ENCODE assay signal across 9 cellular contexts in genomic region chr17:35086931-35087573, GRCh38. TPM values are rescaled to one million over a fixed set of nuclear protein-coding genes. Genes with fewer than 3 reads are reported as not detected.
DNase-seq lines count a peak whose midpoint lies in the region; ATAC-seq and TF ChIP-seq lines count a peak whose summit lies in the region.
"Had no signal": no experiment of that assay in that cellular context is flagged by ENCODE, and none has a peak within 500 bp of the region (broad histone marks: within the 10 kb centered on the region; RNA-seq: fewer than 3 reads in every experiment).

No MANE protein-coding gene starts in this region.

- ATAC-seq in HG03039 (IDR thresholded peaks at IDR 0.05; ENCODE audit: unreplicated experiment): no peak

- peaks cover 3% of the 10 kb centered on the region for H3K27me3 Mint-ChIP-seq in endothelial cell (ENCODE audit: unreplicated experiment)

- TF ChIP-seq CTCF in GM12864 (IDR thresholded peaks at IDR 0.05; ENCODE audit: low read depth, low read length, missing control alignments): no peak
- no peak for TF ChIP-seq CTCF in endothelial cell (IDR thresholded peaks at IDR 0.05; ENCODE audit: unreplicated experiment)
- TF ChIP-seq CTCF in GM13977 (IDR thresholded peaks at IDR 0.05; ENCODE audit: extremely low read depth, insufficient read depth, missing control alignments): no peak

- H3K4me3 ChIP-seq in GM12864 (ENCODE audit: low read depth, low read length): peak overlapping the region; percentile 85

- DNase-seq in GM12864 (ENCODE audit: low read depth) (no peak), RKO (ENCODE audit: low spot score) (peak; percentile 47), endothelial cell (ENCODE audit: low spot score) (no peak), pons (ENCODE audit: low spot score) (peak; percentile 59), GM13977 (ENCODE audit: low spot score) (no peak)
- DNase-seq in stimulated activated CD4-positive, alpha-beta T cell treated with anti-CD3 and anti-CD28 coated beads, Interleukin-4, amount 100 ng/mL, for 24 hours: no peak
- DNase-seq in stimulated activated CD4-positive, alpha-beta T cell treated with anti-CD3 and anti-CD28 coated beads, Interleukin-12 subunit alpha, Interleukin-12 subunit beta, amount 100 ng/mL, for 4 hours: no peak

- no peak overlapping the region for H3K27ac Mint-ChIP-seq in endothelial cell (ENCODE audit: unreplicated experiment)

- no peaks in the 10 kb centered on the region for H3K36me3 Mint-ChIP-seq in endothelial cell (ENCODE audit: low read depth, unreplicated experiment)

- H3K4me3 Mint-ChIP-seq in endothelial cell (ENCODE audit: unreplicated experiment): peak overlapping the region; percentile 92

- in situ Hi-C loops in GM13977 (cut with MboI; ENCODE audit: low pct_unique_long_range_greater_than_20kb, low sequenced_read_pairs, unreplicated experiment): no loop called here

- H3K4me1 Mint-ChIP-seq in endothelial cell (ENCODE audit: unreplicated experiment): peaks cover 16% of the 10 kb centered on the region

- H3K9me3 Mint-ChIP-seq in endothelial cell (ENCODE audit: unreplicated experiment): no peaks in the 10 kb centered on the region

RNA-seq across cellular contexts. Expression of gene RFFL, which starts 23.5 kb away (rescaled TPM):
- total RNA-seq in endothelial cell (ENCODE audit: unreplicated experiment): 20.6 TPM

RNA-seq across cellular contexts. Expression of gene RAD51D, which starts 32.6 kb away (rescaled TPM):
- total RNA-seq in endothelial cell (ENCODE audit: unreplicated experiment): 16.3 TPM

RNA-seq across cellular contexts. Expression of gene FNDC8, which starts 34.4 kb away (rescaled TPM):
- not detected for total RNA-seq in endothelial cell (ENCODE audit: unreplicated experiment)
- total RNA-seq: myocyte had no signal

RNA-seq across cellular contexts. Expression of gene NLE1, which starts 55.1 kb away (rescaled TPM):
- 16.7 TPM for total RNA-seq in endothelial cell (ENCODE audit: unreplicated experiment)

Comparison
In these comparisons a context has a peak if more than half of its experiments do, and no peak if none do; other contexts are left out.
1. DNase-seq: peak in RKO (single experiment) and pons (single experiment); none in GM12864 (single experiment), endothelial cell (single experiment), stimulated activated CD4-positive, alpha-beta T cell treated with anti-CD3 and anti-CD28 coated beads, Interleukin-4, amount 100 ng/mL, for 24 hours (single experiment), GM13977 (single experiment) and stimulated activated CD4-positive, alpha-beta T cell treated with anti-CD3 and anti-CD28 coated beads, Interleukin-12 subunit alpha, Interleukin-12 subunit beta, amount 100 ng/mL, for 4 hours (single experiment).